8 cellular contexts compared by ENCODE assay signal in genomic region chr1:153985984-153986761, GRCh38. TPM values are rescaled to one million over a fixed set of nuclear protein-coding genes. Genes with fewer than 3 reads are reported as not detected.
A peak's percentile ranks its signal among the peaks of the same experiment; 100 is the strongest.
DNase-seq lines count a peak whose midpoint lies in the region; ATAC-seq and TF ChIP-seq lines count a peak whose summit lies in the region.

TSS of gene RAB13 (minus strand) at chr1:153986339. CDS start at chr1:153986236, 103 bp downstream.

- H3K4me1 ChIP-seq in CD8-positive, alpha-beta memory T cell (ENCODE audit: insufficient read depth, low read length) = peaks cover 12% of the 10 kb centered on the region
- H3K4me1 ChIP-seq in OCI-LY3 (ENCODE audit: low read length) (peaks cover 33% of the 10 kb centered on the region), sigmoid colon (peaks cover 0 to 36% (median 29%) of the 10 kb centered on the region in 4 donors)

- no peaks in the 10 kb centered on the region for H4K20me1 ChIP-seq in OCI-LY3 (ENCODE audit: insufficient read depth, low read length)

- ATAC-seq in GM21619 (IDR thresholded peaks at IDR 0.05; ENCODE audit: unreplicated experiment) (no peak), HG03457 (IDR thresholded peaks at IDR 0.05; ENCODE audit: unreplicated experiment) (no peak)

- peaks cover 12 to 15% of the 10 kb centered on the region in 2 donors for H3K27me3 Mint-ChIP-seq in CD8-positive, alpha-beta memory T cell

- DNase-seq in CD8-positive, alpha-beta memory T cell = peak in 1 of 5 donors; percentile 11
- DNase-seq in HS-27A (ENCODE audit: low read depth) = peak; percentile 60
- DNase-seq in caudate nucleus (lab: John Stamatoyannopoulos, UW) = peak in 56 of 61 donors; percentile 10 to 78 (median 50)
- peak; percentile 96 for DNase-seq in sigmoid colon

- TF ChIP-seq POLR2A in sigmoid colon (IDR thresholded peaks at IDR 0.05) = no peak

- peaks cover 16 to 26% (median 22%) of the 10 kb centered on the region in 3 donors for H3K4me1 Mint-ChIP-seq in CD8-positive, alpha-beta memory T cell

- H3K9me3 Mint-ChIP-seq in CD8-positive, alpha-beta memory T cell = peaks cover 0 to 2% (median 0%) of the 10 kb centered on the region in 5 donors

- H3K79me2 ChIP-seq in OCI-LY3 (ENCODE audit: low read length) = peaks cover 6% of the 10 kb centered on the region

- peak within 1 kb of the TSS; percentile 73 for H2AFZ ChIP-seq in OCI-LY3 (ENCODE audit: low read depth, low read length)

- peaks cover 0 to 7% (median under 1%) of the 10 kb centered on the region in 3 donors for H3K36me3 Mint-ChIP-seq in CD8-positive, alpha-beta memory T cell

- peak within 1 kb of the TSS; percentile 65 for H3K9ac ChIP-seq in OCI-LY3 (ENCODE audit: low read length)

- peak within 1 kb of the TSS; percentile 31 to 67 (median 46) for H3K4me3 Mint-ChIP-seq in CD8-positive, alpha-beta memory T cell

- 5 to 10% methylated on average over 31 of the region's 31 CpGs for WGBS in sigmoid colon, 2 donors

- H3K36me3 ChIP-seq in CD8-positive, alpha-beta memory T cell (ENCODE audit: insufficient read depth, low read length) = peaks cover 2% of the 10 kb centered on the region
- peaks cover 3% of the 10 kb centered on the region for H3K36me3 ChIP-seq in OCI-LY3 (replicated peaks; ENCODE audit: low read depth, low read length)
- H3K36me3 ChIP-seq in sigmoid colon = peaks cover 0 to 21% (median 0%) of the 10 kb centered on the region in 4 donors

- peak within 1 kb of the TSS; percentile 69 to 93 (median 90) for H3K27ac Mint-ChIP-seq in CD8-positive, alpha-beta memory T cell

- peak within 1 kb of the TSS; percentile 20 for H3K27ac ChIP-seq in CD8-positive, alpha-beta memory T cell (ENCODE audit: low read depth, low read length)
- H3K27ac ChIP-seq in OCI-LY3 (ENCODE audit: low read length) (peak within 1 kb of the TSS; percentile 65), caudate nucleus (ENCODE audit: low read depth, low read length) (peak within 1 kb of the TSS; percentile 86), sigmoid colon (peak within 1 kb of the TSS; percentile 86 to 95 (median 92))

- no peak for TF ChIP-seq CTCF in OCI-LY3 (IDR thresholded peaks at IDR 0.05; ENCODE audit: low read depth, low read length)
- no peak for TF ChIP-seq CTCF in sigmoid colon (IDR thresholded peaks at IDR 0.05)

- intact Hi-C loops in sigmoid colon (cut with DNase I) = loop anchor here (1.0 to 2.0 kb wide), 4 partner anchors 17 to 309 kb away; no protein-coding TSS in a partner anchor

- H3K4me3 ChIP-seq in CD8-positive, alpha-beta memory T cell (ENCODE audit: low read length) = no peak within 1 kb of the TSS
- peak within 1 kb of the TSS; percentile 73 for H3K4me3 ChIP-seq in OCI-LY3 (ENCODE audit: low read length)
- peak within 1 kb of the TSS; percentile 68 for H3K4me3 ChIP-seq in iPS-18c (ENCODE audit: insufficient read depth, low read depth, low read length)
- peak within 1 kb of the TSS; percentile 58 to 64 (median 60) for H3K4me3 ChIP-seq in sigmoid colon

- no peak for TF ChIP-seq EP300 in sigmoid colon (IDR thresholded peaks at IDR 0.05)

- CTCF ChIA-PET in CD8-positive, alpha-beta memory T cell (lab: Charles Lee) = interaction anchor here (0.6 to 9.1 kb wide), 36 partner anchors 9 to 475 kb away, joined by 3 to 94 read pairs (median 4); partner anchors contain the start of genes CHTOP, CREB3L4, DENND4B and HAX1

- POLR2A ChIA-PET in CD8-positive, alpha-beta memory T cell (lab: Charles Lee) = interaction anchor here (0.6 to 2.0 kb wide), 6 partner anchors 9 to 211 kb away, joined by 3 to 9 read pairs (median 4); partner anchors contain the start of genes JTB and SLC27A3

- H3K9me3 ChIP-seq in CD8-positive, alpha-beta memory T cell (ENCODE audit: low read length) = no peaks in the 10 kb centered on the region
- H3K9me3 ChIP-seq in OCI-LY3 (ENCODE audit: insufficient read depth, low read length) = no peaks in the 10 kb centered on the region
- no peaks in the 10 kb centered on the region for H3K9me3 ChIP-seq in iPS-18c (ENCODE audit: control insufficient read depth, insufficient read depth, low read length)
- no peaks in the 10 kb centered on the region for H3K9me3 ChIP-seq in sigmoid colon

- peak within 1 kb of the TSS; percentile 78 for H3K4me2 ChIP-seq in OCI-LY3 (ENCODE audit: low read length)

- no peaks in the 10 kb centered on the region for H3K27me3 ChIP-seq in CD8-positive, alpha-beta memory T cell (ENCODE audit: insufficient read depth, low read length, poor library complexity, severe bottlenecking)
- H3K27me3 ChIP-seq in OCI-LY3 (ENCODE audit: low read depth, low read length) (no peaks in the 10 kb centered on the region), sigmoid colon (no peaks in the 10 kb centered on the region)

RNA-seq across cellular contexts. Expression of gene RAB13, which starts in this region (rescaled TPM):
- 1 to 10 TPM; 9.0 to 9.5 TPM for total RNA-seq in CD8-positive, alpha-beta memory T cell
- polyA plus RNA-seq in CD8-positive, alpha-beta memory T cell = not detected
- 10 to 100 TPM; 34.1 to 72.8 (median 40.7) TPM for total RNA-seq in sigmoid colon
- 100 to 1,000 TPM; 117 to 275 (median 261) TPM for polyA plus RNA-seq in sigmoid colon

Comparison
In these comparisons a context has a peak if more than half of its experiments do, and no peak if none do; other contexts are left out.
1. RNA of gene RAB13 (polyA plus RNA-seq): 117 to 275 TPM in sigmoid colon; not detected in CD8-positive, alpha-beta memory T cell (single experiment); every median in the first group is over 100 times any median in the second.
2. H3K27ac ChIP-seq: peak in every context shown above with its lines; median percentile 92 in sigmoid colon; 86 in caudate nucleus; 65 in OCI-LY3; 20 in CD8-positive, alpha-beta memory T cell.